ENCODE assay signal across 9 cellular contexts in genomic region chr16:88769617-88770458, GRCh38. TPM values are rescaled to one million over a fixed set of nuclear protein-coding genes. Genes with fewer than 3 reads are reported as not detected.
DNase-seq lines count a peak whose midpoint lies in the region; ATAC-seq and TF ChIP-seq lines count a peak whose summit lies in the region.
"Had no signal": no experiment of that assay in that cellular context is flagged by ENCODE, and none has a peak within 500 bp of the region (broad histone marks: within the 10 kb centered on the region; RNA-seq: fewer than 3 reads in every experiment).

No MANE protein-coding gene starts in this region.

- WGBS in transverse colon (ENCODE audit: low coverage in 1 of 2), 2 donors: 33% methylated on average over 21 of the region's 30 CpGs; no CpG with 5 or more reads in 1 of the 2 donors

- H3K9me3 ChIP-seq in CD8-positive, alpha-beta memory T cell (ENCODE audit: low read length): no peaks in the 10 kb centered on the region
- H3K9me3 ChIP-seq in WERI-Rb-1 (ENCODE audit: severe bottlenecking): no peaks in the 10 kb centered on the region
- no peaks in the 10 kb centered on the region for H3K9me3 ChIP-seq in transverse colon

- no peaks in the 10 kb centered on the region for H3K27me3 Mint-ChIP-seq in CD8-positive, alpha-beta memory T cell
- H3K27me3 Mint-ChIP-seq: stimulated activated naive CD8-positive, alpha-beta T cell treated with anti-CD3 and anti-CD28 coated beads, Interleukin-15, Interleukin-2, amounts not matched to agents 100 ng/mL and 50 ng/mL, for 24 hours had no signal

- POLR2A ChIA-PET in CD8-positive, alpha-beta memory T cell (lab: Charles Lee): interaction anchor here (1.0 to 1.3 kb wide), 2 partner anchors 11 to 41 kb away, joined by 3 to 4 read pairs; no protein-coding TSS in a partner anchor

- no peaks in the 10 kb centered on the region for H3K27me3 ChIP-seq in CD8-positive, alpha-beta memory T cell (ENCODE audit: insufficient read depth, low read length, poor library complexity, severe bottlenecking)
- H3K27me3 ChIP-seq in H7 (ENCODE audit: control insufficient read depth, insufficient read depth, low read length): no peaks in the 10 kb centered on the region
- no peaks in the 10 kb centered on the region for H3K27me3 ChIP-seq in WERI-Rb-1 (ENCODE audit: insufficient read depth, low read depth, severe bottlenecking)
- no peaks in the 10 kb centered on the region for H3K27me3 ChIP-seq in transverse colon

- peak overlapping the region in 3 of 8 donors; percentile 60 to 73 (median 64) for H3K27ac Mint-ChIP-seq in CD8-positive, alpha-beta memory T cell
- H3K27ac Mint-ChIP-seq: stimulated activated naive CD8-positive, alpha-beta T cell treated with anti-CD3 and anti-CD28 coated beads, Interleukin-15, Interleukin-2, amounts not matched to agents 100 ng/mL and 50 ng/mL, for 24 hours had no signal

- no peak for ATAC-seq in GM21367 (IDR thresholded peaks at IDR 0.05; ENCODE audit: unreplicated experiment)

- TF ChIP-seq CTCF in WERI-Rb-1 (IDR thresholded peaks at IDR 0.05; ENCODE audit: low read depth, low read length) (no peak), transverse colon (IDR thresholded peaks at IDR 0.05) (no peak)

- peak; percentile 11 for TF ChIP-seq POLR2A in transverse colon (IDR thresholded peaks at IDR 0.05)

- H3K9me3 Mint-ChIP-seq in CD8-positive, alpha-beta memory T cell: no peaks in the 10 kb centered on the region
- H3K9me3 Mint-ChIP-seq: stimulated activated naive CD8-positive, alpha-beta T cell treated with anti-CD3 and anti-CD28 coated beads, Interleukin-15, Interleukin-2, amounts not matched to agents 100 ng/mL and 50 ng/mL, for 24 hours had no signal

- peak overlapping the region; percentile 78 for H3K27ac ChIP-seq in CD8-positive, alpha-beta memory T cell (ENCODE audit: low read depth, low read length)
- peak overlapping the region; percentile 97 for H3K27ac ChIP-seq in WERI-Rb-1
- peak overlapping the region; percentile 82 to 93 (median 90) for H3K27ac ChIP-seq in transverse colon

- no peak overlapping the region for H3K4me3 ChIP-seq in CD8-positive, alpha-beta memory T cell (ENCODE audit: low read length)
- H3K4me3 ChIP-seq in H7 (ENCODE audit: insufficient read depth, low read depth, low read length) (no peak overlapping the region), WERI-Rb-1 (ENCODE audit: low read depth, low read length) (peak overlapping the region; percentile 30), transverse colon (peak overlapping the region in 2 of 4 donors; percentile 19 to 23)

- CTCF ChIA-PET in CD8-positive, alpha-beta memory T cell (lab: Charles Lee): interaction anchor here (0.9 kb wide), 1 partner anchor 11 kb away, joined by 3 read pairs; no protein-coding TSS in a partner anchor

- peak overlapping the region in 1 of 7 donors; percentile 72 for H3K4me3 Mint-ChIP-seq in CD8-positive, alpha-beta memory T cell
- H3K4me3 Mint-ChIP-seq: stimulated activated naive CD8-positive, alpha-beta T cell treated with anti-CD3 and anti-CD28 coated beads, Interleukin-15, Interleukin-2, amounts not matched to agents 100 ng/mL and 50 ng/mL, for 24 hours had no signal

- H3K36me3 ChIP-seq in CD8-positive, alpha-beta memory T cell (ENCODE audit: insufficient read depth, low read length): no peaks in the 10 kb centered on the region
- H3K36me3 ChIP-seq in H7 (replicated peaks; ENCODE audit: control insufficient read depth, insufficient read depth, low read length) (no peaks in the 10 kb centered on the region), WERI-Rb-1 (no peaks in the 10 kb centered on the region), transverse colon (no peaks in the 10 kb centered on the region)

- DNase-seq in CD8-positive, alpha-beta memory T cell: peak in 1 of 5 donors; percentile 8
- DNase-seq in H7: peak; percentile 98
- peak; percentile 76 for DNase-seq in WERI-Rb-1
- DNase-seq in iPS-NIHi7 (ENCODE audit: extremely low spot score): peak; percentile 91
- DNase-seq in transverse colon: peak; percentile 61
- no peak for DNase-seq in HCEC 1CT
- DNase-seq in posterior cingulate gyrus: no peak

- no peak for TF ChIP-seq EP300 in transverse colon (IDR thresholded peaks at IDR 0.05; ENCODE audit: low read depth)

- peaks cover 25 to 64% (median 28%) of the 10 kb centered on the region in 3 donors for H3K4me1 Mint-ChIP-seq in CD8-positive, alpha-beta memory T cell

- intact Hi-C loops in transverse colon (cut with DNase I; ENCODE audit: low total_unique reads) (no loop called here), posterior cingulate gyrus (cut with DNase I) (no loop called here)

- H3K4me1 ChIP-seq in CD8-positive, alpha-beta memory T cell (ENCODE audit: insufficient read depth, low read length): peaks cover 53% of the 10 kb centered on the region
- peaks cover 67 to 83% (median 79%) of the 10 kb centered on the region in 4 donors for H3K4me1 ChIP-seq in transverse colon

- H3K36me3 Mint-ChIP-seq in CD8-positive, alpha-beta memory T cell: peaks cover 0 to 14% (median 2%) of the 10 kb centered on the region in 3 donors

- in situ Hi-C loops in transverse colon (cut with MboI; ENCODE audit: low pct_ligation_motif_present in 1 of 4, low pct_unique_long_range_greater_than_20kb in 1 of 4, low sequenced_read_pairs in 3 of 4): no loop called here

RNA-seq across cellular contexts. Expression of gene PIEZO1, which starts 15.2 kb away (rescaled TPM):
- 100 to 1,000 TPM; 215 to 230 TPM for total RNA-seq in CD8-positive, alpha-beta memory T cell
- polyA plus RNA-seq in CD8-positive, alpha-beta memory T cell: 58.4 TPM
- 60.0 and 86.8 TPM in 2 replicates for total RNA-seq in H7 (2014; rRNA removed; shearing (Covaris generic))
- 100 to 1,000 TPM; 133 to 546 (median 179) TPM for total RNA-seq in transverse colon

RNA-seq across cellular contexts. Expression of gene CDT1, which starts 33.8 kb away (rescaled TPM):
- total RNA-seq in CD8-positive, alpha-beta memory T cell: 100 to 1,000 TPM in 1 of 2 experiments, 10 to 100 TPM in 1; 97.6 to 106 TPM
- 0.26 TPM for polyA plus RNA-seq in CD8-positive, alpha-beta memory T cell
- total RNA-seq in H7 (2014; rRNA removed; shearing (Covaris generic)): 120 and 176 TPM in 2 replicates
- 10 to 100 TPM in 1 of 4 donors, 1 to 10 TPM in 2, not detected in 1; 3.8 to 12.5 (median 6.7) TPM for total RNA-seq in transverse colon

RNA-seq across cellular contexts. Expression of gene APRT, which starts 41.9 kb away (rescaled TPM):
- 100 to 1,000 TPM; 338 to 348 TPM for total RNA-seq in CD8-positive, alpha-beta memory T cell
- 490 TPM for polyA plus RNA-seq in CD8-positive, alpha-beta memory T cell
- 526 and 633 TPM in 2 replicates for total RNA-seq in H7 (2014; rRNA removed; shearing (Covaris generic))
- total RNA-seq in transverse colon: 100 to 1,000 TPM in 2 of 4 donors, 10 to 100 TPM in 2; 81.6 to 221 (median 149) TPM

Comparison
In these comparisons a context has a peak if more than half of its experiments do, and no peak if none do; other contexts are left out.
1. DNase-seq: peak in H7 (single experiment), WERI-Rb-1 (single experiment), iPS-NIHi7 (single experiment) and transverse colon (single experiment); none in HCEC 1CT (single experiment) and posterior cingulate gyrus (0 of 10).
2. Peak in every context shown above with its lines, with median percentiles within 50 percentile points of each other: H3K27ac ChIP-seq.